Comparison of ENCODE assay signal across 8 cellular contexts in genomic region chr4:104494822-104495559, GRCh38. TPM values are rescaled to one million over a fixed set of nuclear protein-coding genes. Genes with fewer than 3 reads are reported as not detected.
A peak's percentile ranks its signal among the peaks of the same experiment; 100 is the strongest.
DNase-seq lines count a peak whose midpoint lies in the region; ATAC-seq and TF ChIP-seq lines count a peak whose summit lies in the region.

TSS of gene CXXC4 (minus strand) at chr4:104494894. CDS start at chr4:104491802, 3,092 bp downstream.

- TF ChIP-seq CTCF in AG09309 (IDR thresholded peaks at IDR 0.05; ENCODE audit: control insufficient read depth, insufficient read depth, low read depth, low read length, missing control alignments), result no peak
- TF ChIP-seq CTCF in IMR-90 (conservative IDR thresholded peaks at IDR 0.05; ENCODE audit: low read depth, low read length), result no peak
- no peak for TF ChIP-seq CTCF in Peyer's patch (IDR thresholded peaks at IDR 0.05)
- no peak for TF ChIP-seq CTCF in brain microvascular endothelial cell (IDR thresholded peaks at IDR 0.05; ENCODE audit: low read depth, low read length, missing control alignments)
- TF ChIP-seq CTCF in gastrocnemius medialis (IDR thresholded peaks at IDR 0.05 in 4 of 5, conservative IDR thresholded peaks at IDR 0.05 in 1 of 5), result no peak

- H3K9me1 ChIP-seq in IMR-90 (ENCODE audit: insufficient read depth, low read length), result no peaks in the 10 kb centered on the region

- CTCF ChIA-PET in IMR-90 (lab: Yijun Ruan, JAX), result interaction anchor here (0.7 kb wide), 1 partner anchor 19 kb away, joined by 10 read pairs; no protein-coding TSS in a partner anchor

- no peak within 1 kb of the TSS for H2AK9ac ChIP-seq in IMR-90 (replicated peaks; ENCODE audit: low read depth, low read length, poor library complexity)

- no peaks in the 10 kb centered on the region for H3K79me1 ChIP-seq in IMR-90 (ENCODE audit: low read depth in 1 of 2, low read length in 2 of 2)

- dilution Hi-C loops in IMR-90 (cut with HindIII; ENCODE audit: low sequenced_read_pairs, unreplicated experiment), result no loop called here

- H3K9me3 ChIP-seq in IMR-90 (ENCODE audit: control insufficient read depth, insufficient read depth, low read length), result no peaks in the 10 kb centered on the region
- H3K9me3 ChIP-seq in Peyer's patch, result no peaks in the 10 kb centered on the region
- H3K9me3 ChIP-seq in gastrocnemius medialis, result no peaks in the 10 kb centered on the region

- H3K27me3 ChIP-seq in IMR-90 (ENCODE audit: control insufficient read depth, insufficient read depth, low read length), result peaks cover 12% of the 10 kb centered on the region
- H3K27me3 ChIP-seq in Peyer's patch, result no peaks in the 10 kb centered on the region
- H3K27me3 ChIP-seq in brain microvascular endothelial cell (replicated peaks), result no peaks in the 10 kb centered on the region
- H3K27me3 ChIP-seq in gastrocnemius medialis, result peaks cover 15 to 42% (median 20%) of the 10 kb centered on the region in 3 donors

- no peak within 1 kb of the TSS for H4K8ac ChIP-seq in IMR-90 (ENCODE audit: low read depth in 2 of 2, low read length in 2 of 2)

- no peak within 1 kb of the TSS for H4K5ac ChIP-seq in IMR-90 (ENCODE audit: low read depth, low read length)

- TF ChIP-seq RAD21 in IMR-90 (IDR thresholded peaks at IDR 0.05; ENCODE audit: low read length), result no peak

- no peak within 1 kb of the TSS for H3K23ac ChIP-seq in IMR-90 (ENCODE audit: low read depth, low read length)

- H4K20me1 ChIP-seq in IMR-90 (ENCODE audit: insufficient read depth, low read length), result no peaks in the 10 kb centered on the region

- no peak for DNase-seq in AG09309 (ENCODE audit: low read depth)
- DNase-seq in IMR-90, result peak; percentile 10
- DNase-seq in Peyer's patch, result peak; percentile 16 to 83 (median 78)
- DNase-seq in brain microvascular endothelial cell, result peak; percentile 5
- DNase-seq in iPS-NIHi7 (ENCODE audit: extremely low spot score), result peak; percentile 63
- DNase-seq in gastrocnemius medialis, result peak; percentile 3 to 13

- H2BK20ac ChIP-seq in IMR-90 (ENCODE audit: low read depth, low read length), result no peak within 1 kb of the TSS

- peak within 1 kb of the TSS; percentile 43 for H3K4me3 ChIP-seq in AG09309 (ENCODE audit: control insufficient read depth, low read depth, low read length)
- peak within 1 kb of the TSS; percentile 40 for H3K4me3 ChIP-seq in IMR-90 (ENCODE audit: insufficient read depth, low read depth, low read length)
- peak within 1 kb of the TSS; percentile 32 to 53 (median 42) for H3K4me3 ChIP-seq in Peyer's patch
- peak within 1 kb of the TSS; percentile 67 for H3K4me3 ChIP-seq in brain microvascular endothelial cell (ENCODE audit: low read depth, low read length)
- H3K4me3 ChIP-seq in gastrocnemius medialis, result peak within 1 kb of the TSS; percentile 57 to 63 (median 62)

- H2BK120ac ChIP-seq in IMR-90 (ENCODE audit: low read depth, low read length), result no peak within 1 kb of the TSS

- 0% methylated on average over 6 of the region's 42 CpGs; no CpG with 5 or more reads in 1 of the 2 experiments for WGBS in IMR-90 (ENCODE audit: extremely low coverage in 2 of 2, insufficient read length in 1 of 2), 2 experiments

- H2AFZ ChIP-seq in IMR-90 (replicated peaks; ENCODE audit: low read length, poor library complexity), result peak within 1 kb of the TSS; percentile 79

- TF ChIP-seq POLR2A in IMR-90 (IDR thresholded peaks at IDR 0.05; ENCODE audit: low read depth, low read length) (no peak), Peyer's patch (IDR thresholded peaks at IDR 0.05) (peak; percentile 30 to 43), gastrocnemius medialis (IDR thresholded peaks at IDR 0.05) (no peak)

- H3K9ac ChIP-seq in IMR-90 (ENCODE audit: low read depth, low read length), result no peak within 1 kb of the TSS

- H3K18ac ChIP-seq in IMR-90 (ENCODE audit: low read depth, low read length), result no peak within 1 kb of the TSS

- no peak within 1 kb of the TSS for H3K56ac ChIP-seq in IMR-90 (ENCODE audit: extremely low read depth, insufficient read depth, low read length)

- no peak within 1 kb of the TSS for H3K4ac ChIP-seq in IMR-90 (ENCODE audit: low read depth, low read length)

- intact Hi-C loops in IMR-90 (cut with micrococcal nuclease) (no loop called here), gastrocnemius medialis (cut with DNase I; ENCODE audit: low total_unique reads) (loop anchor here (5.0 kb wide), 1 partner anchor 977 kb away; the partner anchor contains the start of gene PPA2)

- in situ Hi-C loops in IMR-90 (cut with MboI; ENCODE audit: low sequenced_read_pairs) (no loop called here), brain microvascular endothelial cell (cut with HindIII; ENCODE audit: low pct_ligation_motif_present, low sequenced_read_pairs) (no loop called here), gastrocnemius medialis (cut with MboI; ENCODE audit: low sequenced_read_pairs in 4 of 4) (no loop called here)

- H2AK5ac ChIP-seq in IMR-90 (ENCODE audit: low read depth, low read length), result no peak within 1 kb of the TSS

- H2BK5ac ChIP-seq in IMR-90 (ENCODE audit: low read depth, low read length, poor library complexity, severe bottlenecking), result no peak within 1 kb of the TSS

- no peak within 1 kb of the TSS for H3K14ac ChIP-seq in IMR-90 (replicated peaks; ENCODE audit: low read depth, low read length)

- H3K27ac ChIP-seq in IMR-90 (ENCODE audit: insufficient read depth, low read length), result no peak within 1 kb of the TSS
- peak within 1 kb of the TSS in 3 of 4 donors; percentile 51 to 93 (median 74) for H3K27ac ChIP-seq in Peyer's patch
- H3K27ac ChIP-seq in brain microvascular endothelial cell, result no peak within 1 kb of the TSS
- H3K27ac ChIP-seq in gastrocnemius medialis, result peak within 1 kb of the TSS; percentile 49 to 72 (median 62)

- H3K36me3 ChIP-seq in IMR-90 (ENCODE audit: control insufficient read depth, insufficient read depth, low read length) (no peaks in the 10 kb centered on the region), Peyer's patch (no peaks in the 10 kb centered on the region), brain microvascular endothelial cell (replicated peaks) (no peaks in the 10 kb centered on the region), gastrocnemius medialis (no peaks in the 10 kb centered on the region)

- ATAC-seq in GM19035 (IDR thresholded peaks at IDR 0.05; ENCODE audit: unreplicated experiment), result peak; percentile 23
- ATAC-seq in IMR-90 (ENCODE audit: low read depth), result peak; percentile 72
- ATAC-seq in gastrocnemius medialis, result peak; percentile 49 to 58
- ATAC-seq in esophagus mucosa, result no peak

- POLR2A ChIA-PET in IMR-90 (lab: Charles Lee; ENCODE audit: unreplicated experiment), result no interaction called here

- H4K91ac ChIP-seq in IMR-90 (ENCODE audit: insufficient read depth, low read depth, low read length), result no peak within 1 kb of the TSS

- H2BK15ac ChIP-seq in IMR-90 (ENCODE audit: low read depth, low read length), result no peak within 1 kb of the TSS

- H3K4me1 ChIP-seq in IMR-90 (ENCODE audit: control insufficient read depth, insufficient read depth, low read length) (no peaks in the 10 kb centered on the region), Peyer's patch (peaks cover 0 to 14% (median 2%) of the 10 kb centered on the region in 4 donors), gastrocnemius medialis (peaks cover 11 to 18% of the 10 kb centered on the region in 2 donors)

- no TSS peak for BruUV-seq in IMR-90 (replicated peaks; lab: Mats Ljungman, UMichigan)

- peak within 1 kb of the TSS; percentile 91 for H3K4me2 ChIP-seq in IMR-90 (ENCODE audit: low read depth, low read length)

TF ChIP-seq in IMR-90, 13 proteins besides CTCF, POLR2A, EP300 and RAD21:
- TF ChIP-seq FOS (IDR thresholded peaks at IDR 0.05; ENCODE audit: low read depth, low read length) (no peak), RFX5 (IDR thresholded peaks at IDR 0.05; ENCODE audit: low read depth, low read length) (no peak), MXI1 (IDR thresholded peaks at IDR 0.05; ENCODE audit: borderline replicate concordance, low read depth, low read length) (no peak), CEBPB (IDR thresholded peaks at IDR 0.05; ENCODE audit: low read depth, low read length) (no peak), RCOR1 (IDR thresholded peaks at IDR 0.05; ENCODE audit: insufficient replicate concordance, low read length) (no peak), CHD1 (IDR thresholded peaks at IDR 0.05; ENCODE audit: low read depth, low read length) (no peak), NFE2L2 (IDR thresholded peaks at IDR 0.05; ENCODE audit: low read depth, low read length) (no peak), SMC3 (IDR thresholded peaks at IDR 0.05; ENCODE audit: low read depth, low read length) (no peak), MAFK (IDR thresholded peaks at IDR 0.05; ENCODE audit: low read depth, low read length) (no peak), MAZ (IDR thresholded peaks at IDR 0.05; ENCODE audit: borderline replicate concordance, low read depth, low read length) (no peak), BHLHE40 (IDR thresholded peaks at IDR 0.05; ENCODE audit: low read depth, low read length) (no peak), ELK1 (IDR thresholded peaks at IDR 0.05; ENCODE audit: borderline replicate concordance, low read depth, low read length) (no peak)
- TF ChIP-seq, protein P1, sequence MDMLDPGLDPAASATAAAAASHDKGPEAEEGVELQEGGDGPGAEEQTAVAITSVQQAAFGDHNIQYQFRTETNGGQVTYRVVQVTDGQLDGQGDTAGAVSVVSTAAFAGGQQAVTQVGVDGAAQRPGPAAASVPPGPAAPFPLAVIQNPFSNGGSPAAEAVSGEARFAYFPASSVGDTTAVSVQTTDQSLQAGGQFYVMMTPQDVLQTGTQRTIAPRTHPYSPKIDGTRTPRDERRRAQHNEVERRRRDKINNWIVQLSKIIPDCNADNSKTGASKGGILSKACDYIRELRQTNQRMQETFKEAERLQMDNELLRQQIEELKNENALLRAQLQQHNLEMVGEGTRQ (IDR thresholded peaks at IDR 0.05; ENCODE audit: low read depth, low read length), result no peak
TF ChIP-seq in IMR-90: peak in this region for 0.

RNA-seq across cellular contexts. Expression of gene CXXC4, which starts in this region (rescaled TPM):
- under 0.01 TPM in 1 of 2 replicates, not detected in the other for total RNA-seq in IMR-90 (2012; rRNA removed)
- not detected in 2 replicates for polyA plus RNA-seq in IMR-90 (2012; rRNA removed)
- polyA plus RNA-seq in IMR-90 (2012; cell fraction: cytosol; rRNA removed), result not detected in 2 replicates
- polyA plus RNA-seq in IMR-90 (2012; cell fraction: nucleus; rRNA removed; ENCODE audit: low replicate concordance), result not detected in 2 replicates
- total RNA-seq in Peyer's patch, result 1 to 10 TPM; 3.3 to 5.0 (median 3.4) TPM
- total RNA-seq in gastrocnemius medialis, result under 1 TPM in 3 of 4 donors, not detected in 1; 0.17 to 0.36 (median 0.24) TPM
- 0.12 TPM for total RNA-seq in esophagus mucosa

Comparison
In these comparisons a context has a peak if more than half of its experiments do, and no peak if none do; other contexts are left out.
1. Peak in DNase-seq, ATAC-seq, H3K4me3 ChIP-seq and H3K4me2 ChIP-seq in IMR-90; RNA of the gene not detected or under 1 TPM.
2. Peak in DNase-seq, ATAC-seq, H3K4me3 ChIP-seq and H3K27ac ChIP-seq in gastrocnemius medialis; RNA of the gene not detected or under 1 TPM.
3. H3K27ac ChIP-seq: peak in Peyer's patch (3 of 4); none in IMR-90 (single experiment) and brain microvascular endothelial cell (single experiment).
4. POLR2A ChIP-seq: peak in Peyer's patch (2 of 2); none in IMR-90 (single experiment) and gastrocnemius medialis (0 of 2).
5. Peak in every context shown above with its lines, with median percentiles within 50 percentile points of each other: H3K4me3 ChIP-seq.